In the genomic region with DNA sequence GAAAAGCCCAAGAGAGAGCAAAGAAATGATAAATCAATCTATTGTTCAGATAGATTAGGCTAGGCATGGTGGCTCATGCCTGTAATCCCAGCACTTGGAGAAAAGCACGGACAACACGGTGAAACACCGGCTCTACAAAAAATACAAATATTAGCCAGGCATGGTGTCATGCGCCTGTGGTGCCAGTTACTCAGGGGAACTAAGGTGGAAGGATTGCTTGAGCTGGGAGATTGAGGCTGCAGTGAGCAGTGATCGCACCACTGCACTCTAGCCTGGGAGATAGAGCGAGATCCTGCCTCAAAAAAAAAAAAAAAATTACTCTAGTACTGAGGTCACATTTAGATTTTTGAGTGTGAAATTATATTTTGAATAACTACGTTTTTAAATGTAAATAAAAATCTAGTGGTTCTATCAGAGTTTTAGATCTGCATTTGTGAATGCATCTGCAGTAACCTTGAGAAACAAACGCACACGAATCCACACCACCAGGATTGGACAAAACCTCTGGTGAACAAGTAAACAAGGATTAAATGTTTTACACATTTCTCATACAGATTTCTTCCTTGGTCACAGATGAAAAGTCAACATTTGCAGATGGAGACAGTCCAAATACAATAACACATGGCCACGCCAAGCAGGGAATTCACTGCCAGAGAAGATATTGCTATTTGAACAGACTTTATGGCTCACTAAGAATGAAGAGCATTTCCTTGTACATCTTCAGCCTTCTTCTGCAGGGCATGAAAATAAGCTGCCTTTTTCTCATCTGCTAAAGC, we compare ENCODE assay signal across 10 cellular contexts.
DNase-seq lines count a peak whose midpoint lies in the region; ATAC-seq and TF ChIP-seq lines count a peak whose summit lies in the region.
"Had no signal": no experiment of that assay in that cellular context is flagged by ENCODE, and none has a peak within 500 bp of the region (broad histone marks: within the 10 kb centered on the region; RNA-seq: fewer than 3 reads in every experiment).

No MANE protein-coding gene starts in this region.

- H3K79me2 ChIP-seq in hepatocyte = no peaks in the 10 kb centered on the region

- H2AFZ ChIP-seq in hepatocyte = no peak overlapping the region

- no peaks in the 10 kb centered on the region for H3K27me3 ChIP-seq in hepatocyte
- H3K27me3 ChIP-seq in CD4-positive, alpha-beta memory T cell (ENCODE audit: insufficient read depth, low read length) = no peaks in the 10 kb centered on the region
- H3K27me3 ChIP-seq: ovary had no signal

- H3K4me1 Mint-ChIP-seq in CD4-positive, alpha-beta memory T cell = no peaks in the 10 kb centered on the region
- H3K4me1 Mint-ChIP-seq: central memory CD8-positive, alpha-beta T cell had no signal

- ATAC-seq in Right ventricle myocardium inferior = peak; percentile 50

- intact Hi-C loops in Right ventricle myocardium inferior (cut with DNase I) (loop anchor here (5.0 kb wide), 1 partner anchor 1365 kb away; no protein-coding TSS in a partner anchor), cardiac septum (cut with DNase I) (no loop called here)
- intact Hi-C loops in CD4-positive, alpha-beta memory T cell (cut with micrococcal nuclease) = no loop called here

- no peak overlapping the region for H3K4me3 ChIP-seq in hepatocyte
- no peak overlapping the region for H3K4me3 ChIP-seq in CD4-positive, alpha-beta memory T cell (ENCODE audit: low read length in 2 of 2)
- H3K4me3 ChIP-seq: ovary had no signal

- H3K4me2 ChIP-seq in hepatocyte = peak overlapping the region; percentile 35

- H3K36me3 Mint-ChIP-seq in CD4-positive, alpha-beta memory T cell = no peaks in the 10 kb centered on the region

- no peak overlapping the region for H3K4me3 Mint-ChIP-seq in CD4-positive, alpha-beta memory T cell
- H3K4me3 Mint-ChIP-seq: central memory CD8-positive, alpha-beta T cell had no signal

- no peaks in the 10 kb centered on the region for H3K36me3 ChIP-seq in hepatocyte (replicated peaks; ENCODE audit: insufficient read depth, low read depth)
- H3K36me3 ChIP-seq in CD4-positive, alpha-beta memory T cell (ENCODE audit: insufficient read depth, low read length) = no peaks in the 10 kb centered on the region
- H3K36me3 ChIP-seq: ovary had no signal

- peaks cover 4% of the 10 kb centered on the region for H3K4me1 ChIP-seq in hepatocyte (ENCODE audit: insufficient read depth)
- no peaks in the 10 kb centered on the region for H3K4me1 ChIP-seq in CD4-positive, alpha-beta memory T cell (ENCODE audit: insufficient read depth, low read length)

- no peaks in the 10 kb centered on the region for H4K20me1 ChIP-seq in hepatocyte (ENCODE audit: insufficient read depth, poor library complexity, severe bottlenecking)

- CTCF ChIA-PET in CD4-positive, alpha-beta memory T cell (lab: Charles Lee; ENCODE audit: partially characterized antibody) = no interaction called here

- DNase-seq in Right ventricle myocardium inferior (ENCODE audit: missing footprints) (no peak), cardiac septum (ENCODE audit: low spot score) (no peak), SHP77 treated with DMSO at 0.1 percent for 48 hours (lab: John Stamatoyannopoulos, UW) (peak; percentile 78), hepatocyte (ENCODE audit: low spot score) (peak; percentile 16), ureter (ENCODE audit: low spot score) (peak; percentile 44), D341Med (ENCODE audit: low spot score) (no peak), NCI-H2227 (lab: John Stamatoyannopoulos, UW; ENCODE audit: unreplicated experiment) (no peak)
- DNase-seq in CD4-positive, alpha-beta memory T cell = no peak

- peaks cover 0 to 15% (median 4%) of the 10 kb centered on the region in 8 donors for H3K9me3 Mint-ChIP-seq in CD4-positive, alpha-beta memory T cell

- peak overlapping the region; percentile 18 for H3K27ac ChIP-seq in hepatocyte
- H3K27ac ChIP-seq in CD4-positive, alpha-beta memory T cell (ENCODE audit: low read depth, low read length) = no peak overlapping the region
- H3K27ac ChIP-seq: ovary had no signal

- no peaks in the 10 kb centered on the region for H3K9me3 ChIP-seq in hepatocyte (ENCODE audit: low read depth)
- no peaks in the 10 kb centered on the region for H3K9me3 ChIP-seq in CD4-positive, alpha-beta memory T cell (ENCODE audit: control insufficient read depth in 1 of 2, low read length in 2 of 2)
- H3K9me3 ChIP-seq: ovary had no signal

- H3K27me3 Mint-ChIP-seq in CD4-positive, alpha-beta memory T cell = no peaks in the 10 kb centered on the region
- H3K27me3 Mint-ChIP-seq: central memory CD8-positive, alpha-beta T cell had no signal

- no peaks in the 10 kb centered on the region for H3K9me2 ChIP-seq in hepatocyte (replicated peaks; ENCODE audit: insufficient read depth)

- no peak for TF ChIP-seq CTCF in hepatocyte (IDR thresholded peaks at IDR 0.05; ENCODE audit: poor library complexity)

- WGBS in hepatocyte (ENCODE audit: low lambda C conversion rate, missing lambda C conversion rate) = 78% methylated on average over 10 of the region's 10 CpGs

- POLR2A ChIA-PET in CD4-positive, alpha-beta memory T cell (lab: Charles Lee; ENCODE audit: partially characterized antibody) = no interaction called here

- no peak overlapping the region for H3K27ac Mint-ChIP-seq in CD4-positive, alpha-beta memory T cell

Comparison
In these comparisons a context has a peak if more than half of its experiments do, and no peak if none do; other contexts are left out.
1. DNase-seq: peak in SHP77 treated with DMSO at 0.1 percent for 48 hours (single experiment), hepatocyte (single experiment) and ureter (single experiment); none in Right ventricle myocardium inferior (single experiment), cardiac septum (single experiment), D341Med (single experiment), CD4-positive, alpha-beta memory T cell (0 of 5) and NCI-H2227 (single experiment).